Comparison of ENCODE assay signal across 10 cellular contexts in the genomic region with DNA sequence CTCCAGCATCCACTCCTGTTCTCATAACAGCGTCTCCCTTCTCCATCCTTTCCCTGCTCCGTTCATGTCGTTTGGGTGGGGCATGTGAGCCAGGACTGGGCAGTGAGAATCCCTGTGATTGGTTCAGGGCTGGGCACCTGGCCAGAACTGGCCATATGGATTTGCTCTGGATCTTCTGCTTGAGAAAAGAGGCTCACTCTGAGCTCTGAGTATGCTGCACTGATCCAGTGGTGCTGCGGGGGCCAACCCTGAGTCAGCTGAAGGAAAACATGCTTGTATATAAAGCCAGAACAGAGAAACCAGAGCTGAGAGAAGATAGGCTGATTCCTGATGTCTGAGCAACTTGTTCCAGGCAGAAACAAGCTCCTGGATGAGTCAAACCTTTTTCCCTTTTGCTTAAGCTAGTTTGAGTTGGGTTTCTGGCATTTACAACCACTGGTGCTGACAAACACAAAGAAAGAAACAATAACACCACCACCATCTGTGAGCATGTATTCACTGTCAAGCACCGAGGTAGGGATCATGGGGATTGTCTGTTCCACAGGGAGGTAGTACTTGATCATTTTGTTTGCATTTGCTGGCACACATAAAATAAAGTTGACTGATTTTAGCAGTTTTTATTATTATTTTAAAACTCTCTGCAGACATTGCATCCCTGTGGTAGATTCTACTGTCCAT. TPM values are rescaled to one million over a fixed set of nuclear protein-coding genes. Genes with fewer than 3 reads are reported as not detected.
DNase-seq lines count a peak whose midpoint lies in the region; ATAC-seq, FAIRE-seq and TF ChIP-seq lines count a peak whose summit lies in the region.
"Had no signal": no experiment of that assay in that cellular context is flagged by ENCODE, and none has a peak within 500 bp of the region (broad histone marks: within the 10 kb centered on the region; RNA-seq: fewer than 3 reads in every experiment).

No MANE protein-coding gene starts in this region.

- no TSS peak for BruUV-seq in K562 (replicated peaks; lab: Mats Ljungman, UMichigan)

- H3K4me3 ChIP-seq in AG10803 (ENCODE audit: low read length) (no peak overlapping the region), K562 (no peak overlapping the region), liver (ENCODE audit: low read depth in 1 of 3, low read length in 3 of 3) (no peak overlapping the region), spleen (no peak overlapping the region), trophoblast cell (ENCODE audit: low read depth, low read length) (no peak overlapping the region)

- no peak overlapping the region for H2BK120ac ChIP-seq in trophoblast cell (ENCODE audit: insufficient read depth, low read length, poor library complexity)

- no peaks in the 10 kb centered on the region for H3K79me2 ChIP-seq in K562 (ENCODE audit: control insufficient read depth, insufficient read depth, low read length)
- no peaks in the 10 kb centered on the region for H3K79me2 ChIP-seq in trophoblast cell (ENCODE audit: control insufficient read depth, insufficient read depth, low read length, poor library complexity)
- H3K79me2 ChIP-seq: parathyroid adenoma had no signal

- H3K27me3 ChIP-seq in K562 (ENCODE audit: control insufficient read depth in 2 of 2, insufficient read depth in 2 of 2, low read length in 2 of 2), result no peaks in the 10 kb centered on the region
- no peaks in the 10 kb centered on the region for H3K27me3 ChIP-seq in liver (ENCODE audit: control insufficient read depth in 4 of 4, insufficient read depth in 4 of 4, low read length in 3 of 4)
- no peaks in the 10 kb centered on the region for H3K27me3 ChIP-seq in spleen (replicated peaks in 1 of 7)
- no peaks in the 10 kb centered on the region for H3K27me3 ChIP-seq in trophoblast cell (ENCODE audit: insufficient read depth, low read length)

- H4K8ac ChIP-seq in trophoblast cell (ENCODE audit: low read depth, low read length), result no peak overlapping the region

- H4K12ac ChIP-seq in trophoblast cell (ENCODE audit: low read depth, low read length), result no peak overlapping the region

- TF ChIP-seq EP300 in K562 (IDR thresholded peaks at IDR 0.05; ENCODE audit: low read length), result no peak

- H3K14ac ChIP-seq in trophoblast cell (ENCODE audit: low read length), result no peak overlapping the region

- peak overlapping the region; percentile 52 for H2AFZ ChIP-seq in K562 (ENCODE audit: low read depth, low read length)
- no peak overlapping the region for H2AFZ ChIP-seq in trophoblast cell (ENCODE audit: insufficient read depth, low read length, poor library complexity)
- H2AFZ ChIP-seq: parathyroid adenoma had no signal

- H4K20me1 ChIP-seq in K562 (replicated peaks; ENCODE audit: control insufficient read depth, insufficient read depth, low read length), result no peaks in the 10 kb centered on the region

- POLR2A ChIA-PET in K562 (lab: Yijun Ruan, JAX), result no interaction called here

- WGBS in K562 (ENCODE audit: insufficient coverage, low coverage, missing lambda C conversion rate), result 37% methylated on average over 5 of the region's 5 CpGs
- 74% methylated on average over 5 of the region's 5 CpGs for WGBS in liver
- 64 to 79% (median 75%) methylated on average over 5 of the region's 5 CpGs for WGBS in spleen, 5 donors
- no CpG with 5 or more reads among the region's 5 CpGs for WGBS in trophoblast cell (ENCODE audit: extremely low coverage, insufficient coverage, insufficient read length)

- H3K27ac ChIP-seq in K562 (ENCODE audit: extremely low read depth, low read depth, low read length) (no peak overlapping the region), liver (ENCODE audit: low read depth in 1 of 2, low read length in 2 of 2) (peak overlapping the region; percentile 4 to 31), spleen (peak overlapping the region in 1 of 8 donors; percentile 68), trophoblast cell (ENCODE audit: low read depth, low read length) (no peak overlapping the region)
- H3K27ac ChIP-seq: parathyroid adenoma had no signal

- TF ChIP-seq CTCF in AG10803 (conservative IDR thresholded peaks at IDR 0.05; ENCODE audit: low read length) (no peak), K562 (IDR thresholded peaks at IDR 0.05 in 2 of 3, conservative IDR thresholded peaks at IDR 0.05 in 1 of 3; ENCODE audit: insufficient read depth in 2 of 3, low read depth in 1 of 3, low read length in 3 of 3) (no peak), liver (IDR thresholded peaks at IDR 0.05; ENCODE audit: low read depth, low read length, missing input control) (no peak), spleen (IDR thresholded peaks at IDR 0.05 in 8 of 11, conservative IDR thresholded peaks at IDR 0.05 in 3 of 11) (no peak)

- TF ChIP-seq RAD21 in K562 (CRISPR knock-in tag; conservative IDR thresholded peaks at IDR 0.05 in 1 of 2, IDR thresholded peaks at IDR 0.05 in 1 of 2) (no peak), liver (IDR thresholded peaks at IDR 0.05) (no peak)

- no peak overlapping the region for H3K4me2 ChIP-seq in K562 (ENCODE audit: insufficient read depth, low read length)
- H3K4me2 ChIP-seq in trophoblast cell (ENCODE audit: low read length), result no peak overlapping the region

- no peak overlapping the region for H3K18ac ChIP-seq in trophoblast cell (ENCODE audit: low read length)

- no peak overlapping the region for H2AK5ac ChIP-seq in trophoblast cell (ENCODE audit: low read length)

- H3K9me3 ChIP-seq in K562 (replicated peaks; ENCODE audit: control insufficient read depth, insufficient read depth, low read depth, low read length) (no peaks in the 10 kb centered on the region), liver (ENCODE audit: control insufficient read depth in 4 of 4, low read length in 3 of 4) (no peaks in the 10 kb centered on the region), spleen (no peaks in the 10 kb centered on the region), trophoblast cell (ENCODE audit: insufficient read depth, low read depth, low read length) (no peaks in the 10 kb centered on the region)

- H3K79me1 ChIP-seq in trophoblast cell (ENCODE audit: low read length), result no peaks in the 10 kb centered on the region

- H3K9me1 ChIP-seq in K562 (ENCODE audit: control insufficient read depth, insufficient read depth, low read length), result no peaks in the 10 kb centered on the region

- peak; percentile 15 for FAIRE-seq in K562 (lab: Jason Lieb, UNC)

- H4K91ac ChIP-seq in trophoblast cell (ENCODE audit: low read depth, low read length), result no peak overlapping the region

- no peak overlapping the region for H3K23ac ChIP-seq in trophoblast cell (ENCODE audit: low read length)

- H2BK12ac ChIP-seq in trophoblast cell (ENCODE audit: low read length), result no peak overlapping the region

- no peak for TF ChIP-seq POLR2A in K562 (conservative IDR thresholded peaks at IDR 0.05)
- TF ChIP-seq POLR2A in spleen (IDR thresholded peaks at IDR 0.05), result no peak

- CTCF ChIA-PET in K562 (lab: Yijun Ruan, JAX; ENCODE audit: low intra/inter-chr PET ratio), result no interaction called here

- ATAC-seq in K562 (peak; percentile 31; the same call in 2 of the 3 replicates), HG03521 (IDR thresholded peaks at IDR 0.05; ENCODE audit: unreplicated experiment) (no peak)

- H2BK5ac ChIP-seq in trophoblast cell (ENCODE audit: low read depth, low read length, poor library complexity), result no peak overlapping the region

- in situ Hi-C loops in K562 (cut with MboI), result no loop called here

- intact Hi-C loops in K562 (cut with micrococcal nuclease), result no loop called here
- intact Hi-C loops in spleen (cut with DNase I; ENCODE audit: low total_unique reads), result no loop called here

- DNase-seq in AG10803 (ENCODE audit: low read depth), result peak; percentile 94
- DNase-seq in HT-29 (ENCODE audit: low spot score), result peak; percentile 19
- DNase-seq in K562 (ENCODE audit: extremely low read depth in 1 of 4, low spot score in 3 of 4), result peak in 1 of 4 experiments; percentile 27
- DNase-seq in SKM-1 treated with dmso at 0.1 percent for 144 hours (lab: John Stamatoyannopoulos, UW; ENCODE audit: unreplicated experiment), result no peak
- no peak for DNase-seq in spleen
- no peak for DNase-seq in trophoblast cell

- no peaks in the 10 kb centered on the region for H3K36me3 ChIP-seq in K562 (ENCODE audit: control insufficient read depth, insufficient read depth, low read length)
- no peaks in the 10 kb centered on the region for H3K36me3 ChIP-seq in liver (ENCODE audit: control insufficient read depth in 4 of 4, insufficient read depth in 3 of 4, low read depth in 1 of 4, low read length in 3 of 4)
- no peaks in the 10 kb centered on the region for H3K36me3 ChIP-seq in spleen
- no peaks in the 10 kb centered on the region for H3K36me3 ChIP-seq in trophoblast cell (ENCODE audit: control insufficient read depth in 1 of 2, insufficient read depth in 2 of 2, low read length in 2 of 2)

- H3K4ac ChIP-seq in trophoblast cell (ENCODE audit: low read depth, low read length), result no peak overlapping the region

- H3K9ac ChIP-seq in K562 (ENCODE audit: insufficient read depth in 1 of 2, low read depth in 2 of 2, low read length in 2 of 2), result 0 out of 4 replicates have a peak overlapping the region, but pooled peaks of 1 of the 2 experiments have one; percentile 55
- H3K9ac ChIP-seq in liver (ENCODE audit: low read depth in 1 of 2, low read length in 2 of 2), result no peak overlapping the region
- H3K9ac ChIP-seq in trophoblast cell (ENCODE audit: low read length), result no peak overlapping the region
- H3K9ac ChIP-seq: parathyroid adenoma had no signal

- H3K4me1 ChIP-seq in K562 (replicated peaks in 1 of 2; ENCODE audit: control insufficient read depth in 2 of 2, insufficient read depth in 2 of 2, low read length in 2 of 2) (peaks cover 5 to 11% of the 10 kb centered on the region in 2 experiments), liver (ENCODE audit: control insufficient read depth in 4 of 4, insufficient read depth in 4 of 4, low read length in 3 of 4) (peaks cover 0 to 26% (median 18%) of the 10 kb centered on the region in 4 donors), spleen (peaks cover 0 to 30% (median 5%) of the 10 kb centered on the region in 6 donors), trophoblast cell (ENCODE audit: control insufficient read depth in 1 of 2, insufficient read depth in 2 of 2, low read length in 2 of 2) (peaks cover 0 to 2% of the 10 kb centered on the region in 2 experiments)
- H3K4me1 ChIP-seq: parathyroid adenoma had no signal

RNA-seq across cellular contexts. Expression of a gene that starts 14.0 kb away (rescaled TPM):
- not detected in 2 replicates for total RNA-seq in HT-29 (2014; rRNA removed; shearing (Covaris generic))
- total RNA-seq in K562 (2011; cell fraction: chromatin; rRNA removed; ENCODE audit: low replicate concordance), result 0.53 TPM in 1 of 2 replicates, not detected in the other
- 0.33 TPM in 1 of 2 replicates, not detected in the other for total RNA-seq in K562 (2011; cell fraction: nucleolus; rRNA removed)
- total RNA-seq in K562 (2011; cell fraction: nucleoplasm; rRNA removed), result not detected in 2 replicates
- total RNA-seq in K562 (2014; rRNA removed), result 0.23 TPM in 1 of 2 replicates, not detected in the other
- total RNA-seq in K562 (2014; rRNA removed; fragmentation: Illumina TruSeq; extraction: Trizol), result not detected in 2 replicates
- not detected in 2 replicates for total RNA-seq in K562 (2015; rRNA removed; fragmentation: Illumina TruSeq; extraction: Trizol)
- 0.29 TPM in 2 replicates for total RNA-seq in K562 (2021)
- 0.06 TPM in 1 of 2 replicates, not detected in the other for polyA plus RNA-seq in K562 (2011; rRNA removed)
- 0.04 and 0.18 TPM in 2 replicates for polyA plus RNA-seq in K562 (2011; cell fraction: cytosol; rRNA removed)
- not detected in 2 replicates for polyA plus RNA-seq in K562 (2011; cell fraction: nucleus; rRNA removed)
- polyA plus RNA-seq in K562 (2012), result 0.08 and 0.36 TPM in 2 replicates
- not detected in 2 replicates for polyA plus RNA-seq in K562 (2014; fragmentation: Illumina TruSeq; extraction: Trizol)
- polyA plus RNA-seq in K562 (2014; fragmentation: Nextera tagmentation; extraction: Ambion mirVana), result under 1 TPM; 0.07 TPM
- polyA plus RNA-seq in K562 (2014; rRNA removed), result 0.09 TPM in 1 of 2 replicates, not detected in the other
- polyA minus RNA-seq in K562 (2011; rRNA and poly(A)+ RNA removed), result 0.53 TPM in 1 of 2 replicates, not detected in the other
- polyA minus RNA-seq in K562 (2011; cell fraction: cytosol; rRNA and poly(A)+ RNA removed), result not detected in 2 replicates
- polyA minus RNA-seq in K562 (2011; cell fraction: nucleus; rRNA and poly(A)+ RNA removed), result not detected in 2 replicates
- 100 to 1,000 TPM in 1 of 2 donors, 10 to 100 TPM in 1; 31.3 to 620 TPM for total RNA-seq in liver
- polyA plus RNA-seq in liver, result 100 to 1,000 TPM; 397 to 812 TPM
- 1 to 10 TPM in 4 of 7 donors, under 1 TPM in 2, not detected in 1; 0.57 to 2.8 (median 1.7) TPM for total RNA-seq in spleen
- 1 to 10 TPM in 1 of 3 donors, under 1 TPM in 2; 0.78 to 1.5 (median 0.86) TPM for polyA plus RNA-seq in spleen
- polyA plus RNA-seq in trophoblast cell (2013), result 2.5 TPM in 2 replicates
- polyA plus RNA-seq: IgD-negative memory B cell had no signal

RNA-seq across cellular contexts. Expression of a gene that starts 15.9 kb away (rescaled TPM):
- total RNA-seq in HT-29 (2014; rRNA removed; shearing (Covaris generic)), result 116 and 129 TPM in 2 replicates
- total RNA-seq in K562 (2011; cell fraction: chromatin; rRNA removed; ENCODE audit: low replicate concordance), result 73.2 and 111 TPM in 2 replicates
- 69.7 and 70.4 TPM in 2 replicates for total RNA-seq in K562 (2011; cell fraction: nucleolus; rRNA removed)
- total RNA-seq in K562 (2011; cell fraction: nucleoplasm; rRNA removed), result 93.6 and 131 TPM in 2 replicates
- 143 and 187 TPM in 2 replicates for total RNA-seq in K562 (2014; rRNA removed)
- 34.1 and 34.5 TPM in 2 replicates for total RNA-seq in K562 (2014; rRNA removed; fragmentation: Illumina TruSeq; extraction: Trizol)
- 61.7 and 78.2 TPM in 2 replicates for total RNA-seq in K562 (2015; rRNA removed; fragmentation: Illumina TruSeq; extraction: Trizol)
- 66.4 and 71.7 TPM in 2 replicates for total RNA-seq in K562 (2021)
- 61.3 and 68.5 TPM in 2 replicates for polyA plus RNA-seq in K562 (2011; rRNA removed)
- polyA plus RNA-seq in K562 (2011; cell fraction: cytosol; rRNA removed), result 61.8 and 93.1 TPM in 2 replicates
- polyA plus RNA-seq in K562 (2011; cell fraction: nucleus; rRNA removed), result 51.5 and 53.5 TPM in 2 replicates
- 76.1 and 85.2 TPM in 2 replicates for polyA plus RNA-seq in K562 (2012)
- 31.0 and 60.0 TPM in 2 replicates for polyA plus RNA-seq in K562 (2014; fragmentation: Illumina TruSeq; extraction: Trizol)
- polyA plus RNA-seq in K562 (2014; fragmentation: Nextera tagmentation; extraction: Ambion mirVana), result 10 to 100 TPM; 12.2 to 22.8 TPM
- 92.2 and 107 TPM in 2 replicates for polyA plus RNA-seq in K562 (2014; rRNA removed)
- polyA minus RNA-seq in K562 (2011; rRNA and poly(A)+ RNA removed), result 29.3 and 37.7 TPM in 2 replicates
- 23.0 and 42.7 TPM in 2 replicates for polyA minus RNA-seq in K562 (2011; cell fraction: cytosol; rRNA and poly(A)+ RNA removed)
- 13.3 and 29.5 TPM in 2 replicates for polyA minus RNA-seq in K562 (2011; cell fraction: nucleus; rRNA and poly(A)+ RNA removed)
- total RNA-seq in liver, result 10 to 100 TPM; 39.0 to 52.3 TPM
- polyA plus RNA-seq in liver, result 10 to 100 TPM; 50.1 to 57.6 TPM
- 10 to 100 TPM; 32.4 to 56.7 (median 43.6) TPM for total RNA-seq in spleen
- polyA plus RNA-seq in spleen, result 10 to 100 TPM; 29.6 to 62.6 (median 49.6) TPM
- polyA plus RNA-seq in trophoblast cell (2013), result 45.6 and 47.7 TPM in 2 replicates

RNA-seq across cellular contexts. Expression of a gene that starts 45.7 kb away (rescaled TPM):
- total RNA-seq in HT-29 (2014; rRNA removed; shearing (Covaris generic)), result 0.92 and 1.2 TPM in 2 replicates
- total RNA-seq in K562 (2011; cell fraction: chromatin; rRNA removed; ENCODE audit: low replicate concordance), result 69.4 and 86.7 TPM in 2 replicates
- 33.5 and 44.6 TPM in 2 replicates for total RNA-seq in K562 (2011; cell fraction: nucleolus; rRNA removed)
- total RNA-seq in K562 (2011; cell fraction: nucleoplasm; rRNA removed), result 42.5 and 56.6 TPM in 2 replicates
- total RNA-seq in K562 (2014; rRNA removed) (23.9 and 25.2 TPM in 2 replicates), K562 (2014; rRNA removed; fragmentation: Illumina TruSeq; extraction: Trizol) (16.6 and 19.0 TPM in 2 replicates), K562 (2015; rRNA removed; fragmentation: Illumina TruSeq; extraction: Trizol) (16.2 and 19.1 TPM in 2 replicates), K562 (2021) (17.2 and 18.2 TPM in 2 replicates), liver (1 to 10 TPM; 1.6 to 4.0 TPM), spleen (10 to 100 TPM in 1 of 7 donors, 1 to 10 TPM in 6; 3.0 to 10.5 (median 6.1) TPM)
- polyA plus RNA-seq in K562 (2011; rRNA removed) (20.0 and 22.2 TPM in 2 replicates), K562 (2014; fragmentation: Illumina TruSeq; extraction: Trizol) (16.5 and 18.1 TPM in 2 replicates), K562 (2014; fragmentation: Nextera tagmentation; extraction: Ambion mirVana) (10 to 100 TPM; 17.4 to 24.3 TPM), K562 (2014; rRNA removed) (27.7 and 31.0 TPM in 2 replicates), liver (1 to 10 TPM; 1.8 to 2.1 TPM), spleen (1 to 10 TPM; 1.3 to 2.7 (median 1.7) TPM)
- 12.2 and 17.2 TPM in 2 replicates for polyA plus RNA-seq in K562 (2011; cell fraction: cytosol; rRNA removed)
- polyA plus RNA-seq in K562 (2011; cell fraction: nucleus; rRNA removed), result 42.3 and 43.1 TPM in 2 replicates
- polyA plus RNA-seq in K562 (2012), result 12.5 and 19.8 TPM in 2 replicates
- polyA minus RNA-seq in K562 (2011; rRNA and poly(A)+ RNA removed), result 38.6 and 40.6 TPM in 2 replicates
- 10.4 and 13.1 TPM in 2 replicates for polyA minus RNA-seq in K562 (2011; cell fraction: cytosol; rRNA and poly(A)+ RNA removed)
- 18.7 and 32.1 TPM in 2 replicates for polyA minus RNA-seq in K562 (2011; cell fraction: nucleus; rRNA and poly(A)+ RNA removed)
- polyA plus RNA-seq in trophoblast cell (2013), result 3.4 and 3.9 TPM in 2 replicates
- polyA plus RNA-seq: IgD-negative memory B cell had no signal

Comparison
In these comparisons a context has a peak if more than half of its experiments do, and no peak if none do; other contexts are left out.
1. DNase-seq: peak in AG10803 (single experiment) and HT-29 (single experiment); none in SKM-1 treated with dmso at 0.1 percent for 144 hours (single experiment), spleen (single experiment) and trophoblast cell (0 of 2).
2. H3K27ac ChIP-seq: peak in liver (2 of 2); none in K562 (single experiment) and trophoblast cell (single experiment).
3. RNA of a gene that starts 14.0 kb away (total RNA-seq): 31.3 to 620 TPM in liver; 0.57 to 2.8 TPM in spleen, 0.23 to 0.53 TPM in K562 and not detected in HT-29; every median in the first group is over 4 times any median in the second.